ENCODE assay signal across 10 cellular contexts in the genomic region with DNA sequence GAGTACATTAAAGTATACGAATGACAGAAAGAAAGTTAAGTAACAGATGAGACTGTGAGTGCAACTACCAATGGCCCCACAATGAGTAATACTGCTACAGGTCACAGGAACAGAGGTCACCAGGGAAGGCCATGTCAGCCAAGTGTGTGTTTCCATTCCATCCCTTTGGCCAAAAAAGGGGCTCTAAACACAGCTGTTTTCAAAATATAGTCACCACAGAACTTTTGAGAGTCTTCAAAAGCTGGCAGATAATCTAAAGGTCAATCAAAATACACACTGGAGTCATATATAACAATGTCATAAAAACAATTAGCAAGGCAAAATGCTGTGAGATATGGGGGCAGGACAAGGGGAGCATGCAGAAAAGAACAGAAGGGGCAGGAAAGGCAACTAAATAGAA. TPM values are rescaled to one million over a fixed set of nuclear protein-coding genes. Genes with fewer than 3 reads are reported as not detected.
DNase-seq lines count a peak whose midpoint lies in the region; ATAC-seq, FAIRE-seq and TF ChIP-seq lines count a peak whose summit lies in the region.
"Had no signal": no experiment of that assay in that cellular context is flagged by ENCODE, and none has a peak within 500 bp of the region (broad histone marks: within the 10 kb centered on the region; RNA-seq: fewer than 3 reads in every experiment).

No MANE protein-coding gene starts in this region.

- no TSS peak for BruUV-seq in A673 (replicated peaks; lab: Mats Ljungman, UMichigan)

- no peak overlapping the region for H3K9ac ChIP-seq in kidney (ENCODE audit: low read length in 2 of 2)

- H3K27ac Mint-ChIP-seq in osteocyte (ENCODE audit: unreplicated experiment): no peak overlapping the region

- peaks cover 0 to 6% of the 10 kb centered on the region in 2 donors for H3K4me1 ChIP-seq in kidney (ENCODE audit: control insufficient read depth in 1 of 2, insufficient read depth in 1 of 2, low read depth in 1 of 2, low read length in 2 of 2)
- H3K4me1 ChIP-seq in A673 (ENCODE audit: insufficient read depth, low read length, poor library complexity, severe bottlenecking): peaks cover 30% of the 10 kb centered on the region

- no peaks in the 10 kb centered on the region for H3K27me3 Mint-ChIP-seq in osteocyte (ENCODE audit: unreplicated experiment)

- POLR2A ChIA-PET in A673 (lab: Charles Lee; ENCODE audit: low non-redundant PET): interaction anchor here (0.6 to 0.7 kb wide), 2 partner anchors 15 to 224 kb away, joined by 3 to 9 read pairs; no protein-coding TSS in a partner anchor

- H3K4me1 Mint-ChIP-seq in osteocyte (ENCODE audit: unreplicated experiment): peaks cover 65% of the 10 kb centered on the region

- no peaks in the 10 kb centered on the region for H3K9me3 ChIP-seq in kidney (ENCODE audit: control insufficient read depth in 1 of 2, low read length in 2 of 2)
- no peaks in the 10 kb centered on the region for H3K9me3 ChIP-seq in A673 (ENCODE audit: low read depth, low read length, poor library complexity, severe bottlenecking)

- no peak overlapping the region for H3K4me3 ChIP-seq in fibroblast of mammary gland (ENCODE audit: control insufficient read depth, low read depth, low read length)
- H3K4me3 ChIP-seq in kidney (ENCODE audit: low read length in 2 of 2): no peak overlapping the region
- no peak overlapping the region for H3K4me3 ChIP-seq in A673 (ENCODE audit: low read depth, low read length, poor library complexity, severe bottlenecking)
- H3K4me3 ChIP-seq: skin epidermis had no signal

- H3K36me3 Mint-ChIP-seq in osteocyte (ENCODE audit: unreplicated experiment): no peaks in the 10 kb centered on the region

- DNase-seq in GM10266 (ENCODE audit: extremely low spot score): peak; percentile 58
- DNase-seq in fibroblast of mammary gland (ENCODE audit: low read depth): peak; percentile 51
- no peak for DNase-seq in osteocyte (ENCODE audit: extremely low spot score, unreplicated experiment)
- DNase-seq in kidney: no peak
- DNase-seq in A673 (ENCODE audit: low spot score): no peak
- DNase-seq: NCI-H187 had no signal

- no peaks in the 10 kb centered on the region for H3K9me3 Mint-ChIP-seq in osteocyte (ENCODE audit: unreplicated experiment)

- H3K27me3 ChIP-seq in A673 (replicated peaks; ENCODE audit: insufficient read depth, low read depth, low read length, poor library complexity): no peaks in the 10 kb centered on the region

- FAIRE-seq in kidney (lab: Jason Lieb, UNC): no peak

- no peak overlapping the region for H3K27ac ChIP-seq in kidney (ENCODE audit: low read depth in 2 of 2, low read length in 2 of 2)
- no peak overlapping the region for H3K27ac ChIP-seq in A673 (ENCODE audit: low read depth, low read length, poor library complexity, severe bottlenecking)
- H3K27ac ChIP-seq: skin epidermis had no signal

- CTCF ChIA-PET in A673 (lab: Charles Lee): no interaction called here

- H3K36me3 ChIP-seq in kidney (ENCODE audit: control insufficient read depth in 1 of 2, insufficient read depth in 2 of 2, low read length in 2 of 2): no peaks in the 10 kb centered on the region
- no peaks in the 10 kb centered on the region for H3K36me3 ChIP-seq in A673 (ENCODE audit: insufficient read depth, low read length, poor library complexity, severe bottlenecking)

- no peak overlapping the region for H3K4me3 Mint-ChIP-seq in osteocyte (ENCODE audit: unreplicated experiment)

- intact Hi-C loops in kidney (cut with DNase I) (no loop called here), A673 (cut with micrococcal nuclease; ENCODE audit: unreplicated experiment) (no loop called here)

- ATAC-seq in GM19467 (IDR thresholded peaks at IDR 0.05; ENCODE audit: unreplicated experiment): peak; percentile 79
- ATAC-seq in HG03280 (IDR thresholded peaks at IDR 0.05; ENCODE audit: unreplicated experiment): peak; percentile 80
- no peak for ATAC-seq in GM19397 (IDR thresholded peaks at IDR 0.05; ENCODE audit: unreplicated experiment)

- TF ChIP-seq CTCF in GM10266 (IDR thresholded peaks at IDR 0.05; ENCODE audit: control insufficient read depth, insufficient read depth, low read depth, missing control alignments) (no peak), fibroblast of mammary gland (conservative IDR thresholded peaks at IDR 0.05; ENCODE audit: control insufficient read depth, insufficient read depth, low read depth, low read length) (no peak), osteocyte (IDR thresholded peaks at IDR 0.05) (no peak), kidney (IDR thresholded peaks at IDR 0.05; ENCODE audit: borderline replicate concordance, extremely low read depth, insufficient read depth) (no peak), A673 (conservative IDR thresholded peaks at IDR 0.05; ENCODE audit: low read depth, low read length) (no peak)

RNA-seq across cellular contexts. Expression of gene USP24, which starts 10.2 kb away (rescaled TPM):
- 32.1 and 37.5 TPM in 2 replicates for total RNA-seq in osteocyte
- 49.2 TPM for total RNA-seq in kidney
- polyA plus RNA-seq in kidney (ENCODE audit: insufficient read depth, low read depth, low replicate concordance): 10.1 TPM
- 53.0 and 54.6 TPM in 2 replicates for total RNA-seq in A673 (2021)

Comparison
In these comparisons a context has a peak if more than half of its experiments do, and no peak if none do; other contexts are left out.
1. DNase-seq: peak in GM10266 (single experiment) and fibroblast of mammary gland (single experiment); none in osteocyte (single experiment), kidney (single experiment) and A673 (single experiment).